1 cellular context compared by ENCODE assay signal in genomic region chr3:132236701-132237651, GRCh38.
TF ChIP-seq lines count a peak whose summit lies in the region.

No MANE protein-coding gene starts in this region.

TF ChIP-seq in GM12878, 131 proteins besides CTCF, POLR2A, EP300 and RAD21 (continued from another document):
- TF ChIP-seq REST (IDR thresholded peaks at IDR 0.05; ENCODE audit: low read depth, low read length) (no peak), PAX5 (IDR thresholded peaks at IDR 0.05; ENCODE audit: borderline replicate concordance, low read depth, low read length) (no peak), SP1 (IDR thresholded peaks at IDR 0.05; ENCODE audit: low read depth, low read length) (no peak), ZNF24 (IDR thresholded peaks at IDR 0.05) (no peak), CEBPZ (IDR thresholded peaks at IDR 0.05; ENCODE audit: low read depth, low read length) (no peak), SREBF1 (IDR thresholded peaks at IDR 0.05; ENCODE audit: low read length) (no peak), CBX3 (IDR thresholded peaks at IDR 0.05; ENCODE audit: borderline replicate concordance, low read depth) (no peak), PKNOX1 (IDR thresholded peaks at IDR 0.05) (no peak), ZNF592 (IDR thresholded peaks at IDR 0.05) (no peak)
